Comparison of ENCODE assay signal across 8 cellular contexts in the genomic region with DNA sequence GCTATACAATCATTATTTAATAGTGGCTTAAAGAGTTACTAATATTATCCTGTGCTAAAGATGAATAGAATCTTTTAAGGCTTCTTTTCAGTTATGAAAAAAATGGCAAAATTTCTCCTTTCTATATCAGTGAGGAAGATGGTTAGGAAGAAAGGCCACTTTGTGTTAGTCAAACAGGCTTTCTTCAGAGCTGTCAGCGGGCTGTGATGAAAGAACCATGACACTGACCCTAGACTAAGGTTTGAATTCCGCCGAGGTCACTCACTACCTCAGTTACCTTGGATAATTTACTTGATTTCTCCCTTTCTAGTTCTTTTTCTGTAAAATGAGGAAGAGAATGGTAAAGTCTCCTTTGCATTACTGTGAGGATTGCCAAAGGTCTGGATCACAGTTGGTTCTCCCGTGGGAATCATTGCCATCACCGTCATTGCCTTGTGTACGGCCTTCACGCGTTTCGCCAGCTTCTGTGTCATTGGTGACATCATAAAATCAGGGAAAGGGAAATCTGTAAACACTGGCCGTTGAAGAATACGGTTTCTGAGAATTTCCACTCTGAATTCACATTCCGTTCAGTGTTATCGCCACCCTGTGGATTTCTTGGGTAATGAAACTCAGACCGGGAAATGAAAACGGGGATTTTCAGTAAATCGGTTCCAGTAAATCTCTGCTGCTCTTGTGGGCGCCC. TPM values are rescaled to one million over a fixed set of nuclear protein-coding genes. Genes with fewer than 3 reads are reported as not detected.
A peak's percentile ranks its signal among the peaks of the same experiment; 100 is the strongest.
DNase-seq lines count a peak whose midpoint lies in the region; ATAC-seq and FAIRE-seq lines count a peak whose summit lies in the region.

No MANE protein-coding gene starts in this region.

- H4K20me1 ChIP-seq in BLaER1, result no peaks in the 10 kb centered on the region

- H3K36me3 ChIP-seq in BLaER1, result no peaks in the 10 kb centered on the region

- H3K9me3 ChIP-seq in BLaER1, result peaks cover 1% of the 10 kb centered on the region

- peak overlapping the region; percentile 8; the same call in 1 of the 2 replicates for H3K27ac ChIP-seq in BLaER1

- peak; percentile 96 for FAIRE-seq in GM19239 (lab: Jason Lieb, UNC)

- H3K4me2 ChIP-seq in BLaER1, result peak overlapping the region; percentile 64

- no peaks in the 10 kb centered on the region for H3K4me1 ChIP-seq in BLaER1

- peak; percentile 50 for DNase-seq in GM19239 (ENCODE audit: insufficient read length, low spot score)
- DNase-seq in NCI-H69 (lab: John Stamatoyannopoulos, UW), result peak; percentile 72
- peak; percentile 56 to 71 for DNase-seq in activated CD4-positive, alpha-beta T cell treated with anti-CD3 and anti-CD28 coated beads, Interleukin-2, amount 50 U/mL, for 48 hours
- peak; percentile 45 for DNase-seq in effector CD4-positive, alpha-beta T cell
- peak; percentile 96 to 97 for DNase-seq in lung microvascular endothelial cell (ENCODE audit: low read depth in 2 of 2)
- DNase-seq in stimulated activated CD8-positive, alpha-beta memory T cell treated with anti-CD3 and anti-CD28 coated beads, Interleukin-12 subunit alpha, Interleukin-12 subunit beta, amount 100 ng/mL, for 1 hour (ENCODE audit: low read depth), result peak; percentile 62

- H3K9ac ChIP-seq in BLaER1, result peak overlapping the region; percentile 51

- ATAC-seq in HG03460 (IDR thresholded peaks at IDR 0.05; ENCODE audit: unreplicated experiment), result peak; percentile 97

- no peaks in the 10 kb centered on the region for H3K27me3 ChIP-seq in BLaER1

- H3K4me3 ChIP-seq in BLaER1, result peak overlapping the region; percentile 56

RNA-seq across cellular contexts. Expression of gene YBX3, which starts 26.7 kb away (rescaled TPM):
- total RNA-seq in lung microvascular endothelial cell, result 127 and 170 TPM in 2 replicates

RNA-seq across cellular contexts. Expression of gene TAS2R7, which starts 52.6 kb away (rescaled TPM):
- total RNA-seq in lung microvascular endothelial cell, result not detected in 2 replicates

RNA-seq across cellular contexts. Expression of gene TAS2R8, which starts 57.2 kb away (rescaled TPM):
- total RNA-seq in lung microvascular endothelial cell, result not detected in 2 replicates

Comparison
In these comparisons a context has a peak if more than half of its experiments do, and no peak if none do; other contexts are left out.
1. Peak in every context shown above with its lines: DNase-seq, ATAC-seq, H3K4me3 ChIP-seq and H3K27ac ChIP-seq.
2. DNase-seq: peak in every context shown above with its lines; median percentile 96 in lung microvascular endothelial cell; 72 in NCI-H69; 64 in activated CD4-positive, alpha-beta T cell treated with anti-CD3 and anti-CD28 coated beads, Interleukin-2, amount 50 U/mL, for 48 hours; 62 in stimulated activated CD8-positive, alpha-beta memory T cell treated with anti-CD3 and anti-CD28 coated beads, Interleukin-12 subunit alpha, Interleukin-12 subunit beta, amount 100 ng/mL, for 1 hour; 50 in GM19239; 45 in effector CD4-positive, alpha-beta T cell.